1 cellular context compared by ENCODE assay signal in the genomic region with DNA sequence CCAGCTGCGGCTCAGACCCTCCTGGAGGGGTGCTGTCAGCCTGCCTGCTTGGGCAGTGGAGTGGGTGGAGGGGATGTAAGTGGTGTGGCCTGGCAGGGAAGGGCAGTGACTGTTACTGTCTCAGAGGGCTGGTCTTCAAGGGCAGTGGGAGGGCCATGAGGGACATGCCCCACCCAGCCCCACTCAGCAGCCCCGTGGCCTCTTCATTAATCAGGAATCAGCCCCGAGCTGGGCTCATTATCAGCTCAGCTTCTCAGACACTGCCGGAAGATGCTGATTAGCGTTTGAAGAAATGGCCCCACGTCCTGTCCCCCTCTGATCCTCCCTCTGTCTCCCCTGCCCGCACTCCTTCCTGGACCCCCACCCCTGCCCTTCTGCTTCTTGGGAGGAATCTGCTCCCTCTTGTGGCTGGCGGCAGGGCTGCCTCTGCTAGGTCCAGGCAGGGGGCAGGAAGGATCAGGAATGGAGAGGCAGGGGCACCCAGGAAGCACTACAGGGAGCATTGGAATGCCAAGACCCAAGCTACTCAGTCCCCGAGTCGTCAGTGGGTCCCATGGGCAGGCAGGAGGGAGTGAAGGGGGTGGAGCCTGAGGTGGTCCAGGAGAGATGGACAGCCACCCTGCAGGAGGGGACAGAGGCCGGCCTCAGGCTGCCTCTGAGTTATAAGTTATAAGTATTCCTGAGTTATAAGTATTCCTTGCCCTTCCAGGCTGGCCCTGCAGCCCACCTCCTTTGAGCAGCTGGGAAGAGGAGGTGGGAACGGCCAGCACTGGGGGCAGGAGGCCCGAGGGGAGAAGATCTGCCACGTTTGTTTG.
TF ChIP-seq lines count a peak whose summit lies in the region.

No MANE protein-coding gene starts in this region.

TF ChIP-seq in K562, 482 proteins besides CTCF, POLR2A, EP300 and RAD21 (continued from another document):
- TF ChIP-seq, protein P1, sequence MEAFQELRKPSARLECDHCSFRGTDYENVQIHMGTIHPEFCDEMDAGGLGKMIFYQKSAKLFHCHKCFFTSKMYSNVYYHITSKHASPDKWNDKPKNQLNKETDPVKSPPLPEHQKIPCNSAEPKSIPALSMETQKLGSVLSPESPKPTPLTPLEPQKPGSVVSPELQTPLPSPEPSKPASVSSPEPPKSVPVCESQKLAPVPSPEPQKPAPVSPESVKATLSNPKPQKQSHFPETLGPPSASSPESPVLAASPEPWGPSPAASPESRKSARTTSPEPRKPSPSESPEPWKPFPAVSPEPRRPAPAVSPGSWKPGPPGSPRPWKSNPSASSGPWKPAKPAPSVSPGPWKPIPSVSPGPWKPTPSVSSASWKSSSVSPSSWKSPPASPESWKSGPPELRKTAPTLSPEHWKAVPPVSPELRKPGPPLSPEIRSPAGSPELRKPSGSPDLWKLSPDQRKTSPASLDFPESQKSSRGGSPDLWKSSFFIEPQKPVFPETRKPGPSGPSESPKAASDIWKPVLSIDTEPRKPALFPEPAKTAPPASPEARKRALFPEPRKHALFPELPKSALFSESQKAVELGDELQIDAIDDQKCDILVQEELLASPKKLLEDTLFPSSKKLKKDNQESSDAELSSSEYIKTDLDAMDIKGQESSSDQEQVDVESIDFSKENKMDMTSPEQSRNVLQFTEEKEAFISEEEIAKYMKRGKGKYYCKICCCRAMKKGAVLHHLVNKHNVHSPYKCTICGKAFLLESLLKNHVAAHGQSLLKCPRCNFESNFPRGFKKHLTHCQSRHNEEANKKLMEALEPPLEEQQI (IDR thresholded peaks at IDR 0.05): 0 out of 2 replicates have a peak, but pooled peaks have one; percentile 10
- TF ChIP-seq, protein P2, sequence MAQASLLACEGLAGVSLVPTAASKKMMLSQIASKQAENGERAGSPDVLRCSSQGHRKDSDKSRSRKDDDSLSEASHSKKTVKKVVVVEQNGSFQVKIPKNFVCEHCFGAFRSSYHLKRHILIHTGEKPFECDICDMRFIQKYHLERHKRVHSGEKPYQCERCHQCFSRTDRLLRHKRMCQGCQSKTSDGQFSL (CRISPR knock-in tag; IDR thresholded peaks at IDR 0.05): 0 out of 2 replicates have a peak, but pooled peaks have one; percentile 20
- TF ChIP-seq, protein P2 (tag; IDR thresholded peaks at IDR 0.05): 0 out of 4 replicates have a peak, but pooled peaks of 1 of the 2 experiments have one; percentile 23
- TF ChIP-seq, protein P3, sequence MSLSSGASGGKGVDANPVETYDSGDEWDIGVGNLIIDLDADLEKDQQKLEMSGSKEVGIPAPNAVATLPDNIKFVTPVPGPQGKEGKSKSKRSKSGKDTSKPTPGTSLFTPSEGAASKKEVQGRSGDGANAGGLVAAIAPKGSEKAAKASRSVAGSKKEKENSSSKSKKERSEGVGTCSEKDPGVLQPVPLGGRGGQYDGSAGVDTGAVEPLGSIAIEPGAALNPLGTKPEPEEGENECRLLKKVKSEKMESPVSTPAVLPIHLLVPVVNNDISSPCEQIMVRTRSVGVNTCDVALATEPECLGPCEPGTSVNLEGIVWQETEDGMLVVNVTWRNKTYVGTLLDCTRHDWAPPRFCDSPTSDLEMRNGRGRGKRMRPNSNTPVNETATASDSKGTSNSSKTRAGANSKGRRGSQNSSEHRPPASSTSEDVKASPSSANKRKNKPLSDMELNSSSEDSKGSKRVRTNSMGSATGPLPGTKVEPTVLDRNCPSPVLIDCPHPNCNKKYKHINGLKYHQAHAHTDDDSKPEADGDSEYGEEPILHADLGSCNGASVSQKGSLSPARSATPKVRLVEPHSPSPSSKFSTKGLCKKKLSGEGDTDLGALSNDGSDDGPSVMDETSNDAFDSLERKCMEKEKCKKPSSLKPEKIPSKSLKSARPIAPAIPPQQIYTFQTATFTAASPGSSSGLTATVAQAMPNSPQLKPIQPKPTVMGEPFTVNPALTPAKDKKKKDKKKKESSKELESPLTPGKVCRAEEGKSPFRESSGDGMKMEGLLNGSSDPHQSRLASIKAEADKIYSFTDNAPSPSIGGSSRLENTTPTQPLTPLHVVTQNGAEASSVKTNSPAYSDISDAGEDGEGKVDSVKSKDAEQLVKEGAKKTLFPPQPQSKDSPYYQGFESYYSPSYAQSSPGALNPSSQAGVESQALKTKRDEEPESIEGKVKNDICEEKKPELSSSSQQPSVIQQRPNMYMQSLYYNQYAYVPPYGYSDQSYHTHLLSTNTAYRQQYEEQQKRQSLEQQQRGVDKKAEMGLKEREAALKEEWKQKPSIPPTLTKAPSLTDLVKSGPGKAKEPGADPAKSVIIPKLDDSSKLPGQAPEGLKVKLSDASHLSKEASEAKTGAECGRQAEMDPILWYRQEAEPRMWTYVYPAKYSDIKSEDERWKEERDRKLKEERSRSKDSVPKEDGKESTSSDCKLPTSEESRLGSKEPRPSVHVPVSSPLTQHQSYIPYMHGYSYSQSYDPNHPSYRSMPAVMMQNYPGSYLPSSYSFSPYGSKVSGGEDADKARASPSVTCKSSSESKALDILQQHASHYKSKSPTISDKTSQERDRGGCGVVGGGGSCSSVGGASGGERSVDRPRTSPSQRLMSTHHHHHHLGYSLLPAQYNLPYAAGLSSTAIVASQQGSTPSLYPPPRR (CRISPR knock-in tag; IDR thresholded peaks at IDR 0.05; ENCODE audit: borderline replicate concordance): no peak
- no peak for TF ChIP-seq ATF1 (CRISPR knock-in tag; IDR thresholded peaks at IDR 0.05)
- TF ChIP-seq ATF1 (tag; IDR thresholded peaks at IDR 0.05): peak; percentile 38; the same call in 1 of the 2 replicates
- TF ChIP-seq, protein P4, sequence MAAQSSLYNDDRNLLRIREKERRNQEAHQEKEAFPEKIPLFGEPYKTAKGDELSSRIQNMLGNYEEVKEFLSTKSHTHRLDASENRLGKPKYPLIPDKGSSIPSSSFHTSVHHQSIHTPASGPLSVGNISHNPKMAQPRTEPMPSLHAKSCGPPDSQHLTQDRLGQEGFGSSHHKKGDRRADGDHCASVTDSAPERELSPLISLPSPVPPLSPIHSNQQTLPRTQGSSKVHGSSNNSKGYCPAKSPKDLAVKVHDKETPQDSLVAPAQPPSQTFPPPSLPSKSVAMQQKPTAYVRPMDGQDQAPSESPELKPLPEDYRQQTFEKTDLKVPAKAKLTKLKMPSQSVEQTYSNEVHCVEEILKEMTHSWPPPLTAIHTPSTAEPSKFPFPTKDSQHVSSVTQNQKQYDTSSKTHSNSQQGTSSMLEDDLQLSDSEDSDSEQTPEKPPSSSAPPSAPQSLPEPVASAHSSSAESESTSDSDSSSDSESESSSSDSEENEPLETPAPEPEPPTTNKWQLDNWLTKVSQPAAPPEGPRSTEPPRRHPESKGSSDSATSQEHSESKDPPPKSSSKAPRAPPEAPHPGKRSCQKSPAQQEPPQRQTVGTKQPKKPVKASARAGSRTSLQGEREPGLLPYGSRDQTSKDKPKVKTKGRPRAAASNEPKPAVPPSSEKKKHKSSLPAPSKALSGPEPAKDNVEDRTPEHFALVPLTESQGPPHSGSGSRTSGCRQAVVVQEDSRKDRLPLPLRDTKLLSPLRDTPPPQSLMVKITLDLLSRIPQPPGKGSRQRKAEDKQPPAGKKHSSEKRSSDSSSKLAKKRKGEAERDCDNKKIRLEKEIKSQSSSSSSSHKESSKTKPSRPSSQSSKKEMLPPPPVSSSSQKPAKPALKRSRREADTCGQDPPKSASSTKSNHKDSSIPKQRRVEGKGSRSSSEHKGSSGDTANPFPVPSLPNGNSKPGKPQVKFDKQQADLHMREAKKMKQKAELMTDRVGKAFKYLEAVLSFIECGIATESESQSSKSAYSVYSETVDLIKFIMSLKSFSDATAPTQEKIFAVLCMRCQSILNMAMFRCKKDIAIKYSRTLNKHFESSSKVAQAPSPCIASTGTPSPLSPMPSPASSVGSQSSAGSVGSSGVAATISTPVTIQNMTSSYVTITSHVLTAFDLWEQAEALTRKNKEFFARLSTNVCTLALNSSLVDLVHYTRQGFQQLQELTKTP (IDR thresholded peaks at IDR 0.05; ENCODE audit: low read depth in 1 of 2, partially characterized antibody in 2 of 2): peak in 1 of 2 experiments; percentile 35
- no peak for TF ChIP-seq SREBF1 (IDR thresholded peaks at IDR 0.05; ENCODE audit: borderline replicate concordance, low read depth, low read length)
- no peak for TF ChIP-seq ZNF76 (CRISPR knock-in tag; IDR thresholded peaks at IDR 0.05; ENCODE audit: borderline replicate concordance)
- TF ChIP-seq SMAD4 (CRISPR knock-in tag; conservative IDR thresholded peaks at IDR 0.05): peak; percentile 84
- peak; percentile 41 for TF ChIP-seq TAF9B (IDR thresholded peaks at IDR 0.05; ENCODE audit: partially characterized antibody)
- TF ChIP-seq, protein P5, sequence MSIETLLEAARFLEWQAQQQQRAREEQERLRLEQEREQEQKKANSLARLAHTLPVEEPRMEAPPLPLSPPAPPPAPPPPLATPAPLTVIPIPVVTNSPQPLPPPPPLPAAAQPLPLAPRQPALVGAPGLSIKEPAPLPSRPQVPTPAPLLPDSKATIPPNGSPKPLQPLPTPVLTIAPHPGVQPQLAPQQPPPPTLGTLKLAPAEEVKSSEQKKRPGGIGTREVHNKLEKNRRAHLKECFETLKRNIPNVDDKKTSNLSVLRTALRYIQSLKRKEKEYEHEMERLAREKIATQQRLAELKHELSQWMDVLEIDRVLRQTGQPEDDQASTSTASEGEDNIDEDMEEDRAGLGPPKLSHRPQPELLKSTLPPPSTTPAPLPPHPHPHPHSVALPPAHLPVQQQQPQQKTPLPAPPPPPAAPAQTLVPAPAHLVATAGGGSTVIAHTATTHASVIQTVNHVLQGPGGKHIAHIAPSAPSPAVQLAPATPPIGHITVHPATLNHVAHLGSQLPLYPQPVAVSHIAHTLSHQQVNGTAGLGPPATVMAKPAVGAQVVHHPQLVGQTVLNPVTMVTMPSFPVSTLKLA (conservative IDR thresholded peaks at IDR 0.05): peak in 1 of 2 experiments; percentile 60; a peak in 3 of 4 replicates
- TF ChIP-seq HCFC1 (IDR thresholded peaks at IDR 0.05; ENCODE audit: low read depth, low read length): no peak
- TF ChIP-seq, protein P6, sequence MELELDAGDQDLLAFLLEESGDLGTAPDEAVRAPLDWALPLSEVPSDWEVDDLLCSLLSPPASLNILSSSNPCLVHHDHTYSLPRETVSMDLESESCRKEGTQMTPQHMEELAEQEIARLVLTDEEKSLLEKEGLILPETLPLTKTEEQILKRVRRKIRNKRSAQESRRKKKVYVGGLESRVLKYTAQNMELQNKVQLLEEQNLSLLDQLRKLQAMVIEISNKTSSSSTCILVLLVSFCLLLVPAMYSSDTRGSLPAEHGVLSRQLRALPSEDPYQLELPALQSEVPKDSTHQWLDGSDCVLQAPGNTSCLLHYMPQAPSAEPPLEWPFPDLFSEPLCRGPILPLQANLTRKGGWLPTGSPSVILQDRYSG (tag; conservative IDR thresholded peaks at IDR 0.05; ENCODE audit: low read depth): no peak
- TF ChIP-seq ZNF584 (CRISPR knock-in tag; IDR thresholded peaks at IDR 0.05; ENCODE audit: low read depth): no peak
- no peak for TF ChIP-seq ZNF75A (CRISPR knock-in tag; IDR thresholded peaks at IDR 0.05)
- TF ChIP-seq ZBTB1 (CRISPR knock-in tag; IDR thresholded peaks at IDR 0.05; ENCODE audit: borderline replicate concordance, low read depth): no peak
- TF ChIP-seq MECOM (CRISPR knock-in tag; IDR thresholded peaks at IDR 0.05): no peak
- no peak for TF ChIP-seq CREM (IDR thresholded peaks at IDR 0.05; ENCODE audit: low read depth)
- TF ChIP-seq ZNF24 (IDR thresholded peaks at IDR 0.05): peak; percentile 25; the same call in 1 of the 2 replicates
- peak; percentile 12; the same call in 1 of the 2 replicates for TF ChIP-seq L3MBTL2 (IDR thresholded peaks at IDR 0.05)
- no peak for TF ChIP-seq ZNF124 (CRISPR knock-in tag; IDR thresholded peaks at IDR 0.05)
- TF ChIP-seq ZFP36 (IDR thresholded peaks at IDR 0.05; ENCODE audit: low read depth, low read length, partially characterized antibody): peak; percentile 55
- no peak for TF ChIP-seq KLF6 (CRISPR knock-in tag; IDR thresholded peaks at IDR 0.05; ENCODE audit: borderline replicate concordance)
- TF ChIP-seq, protein P7, sequence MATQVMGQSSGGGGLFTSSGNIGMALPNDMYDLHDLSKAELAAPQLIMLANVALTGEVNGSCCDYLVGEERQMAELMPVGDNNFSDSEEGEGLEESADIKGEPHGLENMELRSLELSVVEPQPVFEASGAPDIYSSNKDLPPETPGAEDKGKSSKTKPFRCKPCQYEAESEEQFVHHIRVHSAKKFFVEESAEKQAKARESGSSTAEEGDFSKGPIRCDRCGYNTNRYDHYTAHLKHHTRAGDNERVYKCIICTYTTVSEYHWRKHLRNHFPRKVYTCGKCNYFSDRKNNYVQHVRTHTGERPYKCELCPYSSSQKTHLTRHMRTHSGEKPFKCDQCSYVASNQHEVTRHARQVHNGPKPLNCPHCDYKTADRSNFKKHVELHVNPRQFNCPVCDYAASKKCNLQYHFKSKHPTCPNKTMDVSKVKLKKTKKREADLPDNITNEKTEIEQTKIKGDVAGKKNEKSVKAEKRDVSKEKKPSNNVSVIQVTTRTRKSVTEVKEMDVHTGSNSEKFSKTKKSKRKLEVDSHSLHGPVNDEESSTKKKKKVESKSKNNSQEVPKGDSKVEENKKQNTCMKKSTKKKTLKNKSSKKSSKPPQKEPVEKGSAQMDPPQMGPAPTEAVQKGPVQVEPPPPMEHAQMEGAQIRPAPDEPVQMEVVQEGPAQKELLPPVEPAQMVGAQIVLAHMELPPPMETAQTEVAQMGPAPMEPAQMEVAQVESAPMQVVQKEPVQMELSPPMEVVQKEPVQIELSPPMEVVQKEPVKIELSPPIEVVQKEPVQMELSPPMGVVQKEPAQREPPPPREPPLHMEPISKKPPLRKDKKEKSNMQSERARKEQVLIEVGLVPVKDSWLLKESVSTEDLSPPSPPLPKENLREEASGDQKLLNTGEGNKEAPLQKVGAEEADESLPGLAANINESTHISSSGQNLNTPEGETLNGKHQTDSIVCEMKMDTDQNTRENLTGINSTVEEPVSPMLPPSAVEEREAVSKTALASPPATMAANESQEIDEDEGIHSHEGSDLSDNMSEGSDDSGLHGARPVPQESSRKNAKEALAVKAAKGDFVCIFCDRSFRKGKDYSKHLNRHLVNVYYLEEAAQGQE (CRISPR knock-in tag; IDR thresholded peaks at IDR 0.05; ENCODE audit: low read depth): no peak
- TF ChIP-seq MED1 (CRISPR knock-in tag; IDR thresholded peaks at IDR 0.05; ENCODE audit: borderline replicate concordance): no peak
